ENCODE assay signal across 37 cellular contexts in the genomic region with DNA sequence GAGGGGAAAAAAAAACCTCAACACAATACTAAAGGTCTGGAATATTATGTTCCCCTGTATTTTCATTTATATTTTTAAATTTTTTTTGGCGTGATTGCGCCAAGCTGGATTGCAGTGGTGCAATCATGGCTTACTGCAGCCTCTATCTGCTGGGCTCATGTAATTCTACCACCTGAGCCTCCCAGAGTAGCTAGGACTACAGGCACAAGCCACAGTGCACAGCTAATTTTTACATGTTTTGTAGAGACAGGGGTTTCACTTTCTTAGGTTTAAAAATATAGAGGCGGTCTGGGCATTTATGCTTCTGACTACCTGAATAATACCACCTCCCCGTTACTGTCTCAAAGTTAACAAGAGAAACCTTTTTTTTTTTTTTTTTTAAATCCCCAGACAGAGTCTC.
"Had no signal": no experiment of that assay in that cellular context is flagged by ENCODE, and none has a peak within 500 bp of the region (broad histone marks: within the 10 kb centered on the region; RNA-seq: fewer than 3 reads in every experiment).

No MANE protein-coding gene starts in this region.

- H3K27ac ChIP-seq: ascending aorta, cardiac muscle cell, Peyer's patch, VCaP had no signal

- H3K27me3 ChIP-seq: ascending aorta, cardiac muscle cell, Peyer's patch had no signal

- H3K4me3 Mint-ChIP-seq: activated B cell treated with CpG ODN at 0.5 μM for 24 hours; activated CD4-positive, alpha-beta memory T cell treated with anti-CD3 and anti-CD28 coated beads for 36 hours; activated CD8-positive, alpha-beta memory T cell treated with anti-CD3 and anti-CD28 coated beads, Interleukin-2, amount 10 ng/mL, durations not matched to agents 7 days and 5 days; activated naive CD4-positive, alpha-beta T cell treated with anti-CD3 and anti-CD28 coated beads, Interleukin-2, amount 50 U/mL, for 24 hours; activated naive CD8-positive, alpha-beta T cell treated with anti-CD3 and anti-CD28 coated beads, Interleukin-2, amount 10 ng/mL, durations not matched to agents 7 days and 5 days; central memory CD8-positive, alpha-beta T cell had no signal

- H3K9me3 Mint-ChIP-seq: activated B cell treated with CpG ODN at 0.5 μM for 24 hours; activated CD4-positive, alpha-beta memory T cell treated with anti-CD3 and anti-CD28 coated beads for 36 hours; activated naive CD4-positive, alpha-beta T cell treated with anti-CD3 and anti-CD28 coated beads, Interleukin-2, amount 50 U/mL, for 24 hours; activated T-helper 2 cell treated with anti-CD3 and anti-CD28 coated beads, Interferon-gamma antibody, Interleukin-2, Interleukin-4, amounts not matched to agents 10 μg/mL and 5 μg/mL and 100 μg/mL, durations not matched to agents 14 hours and 24 hours and 36 hours; central memory CD8-positive, alpha-beta T cell had no signal

- ATAC-seq: activated CD8-positive, alpha-beta memory T cell treated with anti-CD3 and anti-CD28 coated beads, Interleukin-2, amount 10 ng/mL, durations not matched to agents 7 days and 5 days; PC-3; Right ventricle myocardium inferior had no signal

- H3K27ac Mint-ChIP-seq: activated B cell treated with CpG ODN at 0.5 μM for 24 hours; activated CD4-positive, alpha-beta memory T cell treated with anti-CD3 and anti-CD28 coated beads for 36 hours; activated CD8-positive, alpha-beta memory T cell treated with anti-CD3 and anti-CD28 coated beads, Interleukin-2, amount 10 ng/mL, durations not matched to agents 7 days and 5 days; activated naive CD4-positive, alpha-beta T cell treated with anti-CD3 and anti-CD28 coated beads, Interleukin-2, amount 50 U/mL, for 24 hours; activated naive CD8-positive, alpha-beta T cell treated with anti-CD3 and anti-CD28 coated beads, Interleukin-2, amount 10 ng/mL, durations not matched to agents 7 days and 5 days; activated T-helper 2 cell treated with anti-CD3 and anti-CD28 coated beads, Interferon-gamma antibody, Interleukin-2, Interleukin-4, amounts not matched to agents 10 μg/mL and 5 μg/mL and 100 μg/mL, durations not matched to agents 14 hours and 24 hours and 36 hours had no signal

- DNase-seq: activated B cell treated with CpG ODN at 0.5 μM for 24 hours; activated CD4-positive, alpha-beta memory T cell treated with anti-CD3 and anti-CD28 coated beads for 36 hours; activated CD4-positive, alpha-beta T cell treated with anti-CD3 and anti-CD28 coated beads for 4 hours; activated CD4-positive, alpha-beta T cell treated with anti-CD3 and anti-CD28 coated beads, Interleukin-2, amount 50 U/mL, for 1 hour; activated CD4-positive, CD25-positive, alpha-beta regulatory T cell treated with anti-CD3 and anti-CD28 coated beads, Interleukin-2, amount 50 U/mL, for 72 hours; activated CD8-positive, alpha-beta memory T cell treated with anti-CD3 and anti-CD28 coated beads for 24 hours; activated CD8-positive, alpha-beta memory T cell treated with anti-CD3 and anti-CD28 coated beads, Interleukin-2, amount 10 ng/mL, durations not matched to agents 7 days and 5 days; activated CD8-positive, alpha-beta memory T cell treated with anti-CD3 and anti-CD28 coated beads, Interleukin-2, amount 50 U/mL, for 48 hours; activated gamma-delta T cell; activated naive CD4-positive, alpha-beta T cell treated with Interleukin-2 at 50 U/mL for 16 hours; activated naive CD8-positive, alpha-beta T cell treated with anti-CD3 and anti-CD28 coated beads, Interleukin-2, amount 10 ng/mL, durations not matched to agents 7 days and 5 days; amygdala; Karpas-422; KBM-7; NCI-H1048; NCI-H1105 treated with DMSO at 0.1 percent for 48 hours; NCI-H1436; NCI-H1694; NCI-H1930; NCI-H2081 treated with DMSO at 0.1 percent for 48 hours; NCI-H226; NCI-H524 treated with DMSO at 0.1 percent for 48 hours; NK-92 treated with Interleukin-12 subunit alpha and Interleukin-12 subunit beta, amount 100 ng/mL, for 24 hours; PC-3; Peyer's patch; RPMI8226; SW 1271; T-helper 1 cell; T-helper 2 cell; T-helper 9 cell had no signal

- H3K4me3 ChIP-seq: ascending aorta, cardiac muscle cell, Peyer's patch had no signal

- H3K27me3 Mint-ChIP-seq: activated B cell treated with CpG ODN at 0.5 μM for 24 hours; activated CD4-positive, alpha-beta memory T cell treated with anti-CD3 and anti-CD28 coated beads for 36 hours; activated CD8-positive, alpha-beta memory T cell treated with anti-CD3 and anti-CD28 coated beads, Interleukin-2, amount 10 ng/mL, durations not matched to agents 7 days and 5 days; activated naive CD4-positive, alpha-beta T cell treated with anti-CD3 and anti-CD28 coated beads, Interleukin-2, amount 50 U/mL, for 24 hours; activated naive CD8-positive, alpha-beta T cell treated with anti-CD3 and anti-CD28 coated beads, Interleukin-2, amount 10 ng/mL, durations not matched to agents 7 days and 5 days; central memory CD8-positive, alpha-beta T cell had no signal

- H3K36me3 ChIP-seq: ascending aorta, cardiac muscle cell, Peyer's patch had no signal

- H3K9me3 ChIP-seq: ascending aorta, Peyer's patch had no signal
